In genomic region chr19:1266818-1267440, GRCh38 we compare ENCODE assay signal across 8 cellular contexts. TPM values are rescaled to one million over a fixed set of nuclear protein-coding genes. Genes with fewer than 3 reads are reported as not detected.
DNase-seq lines count a peak whose midpoint lies in the region; ATAC-seq and TF ChIP-seq lines count a peak whose summit lies in the region.

No MANE protein-coding gene starts in this region.

- H3K27me3 Mint-ChIP-seq in CD14-positive monocyte (ENCODE audit: low read depth in 3 of 3) (peaks cover 9 to 17% (median 11%) of the 10 kb centered on the region in 3 donors), WTC11 (ENCODE audit: low read depth) (peaks cover 7% of the 10 kb centered on the region), chondrocyte (ENCODE audit: low read depth) (no peaks in the 10 kb centered on the region)

- CTCF ChIA-PET in WTC11 (lab: Charles Lee) = interaction anchor here (0.6 to 15.6 kb wide), 59 partner anchors 8 to 689 kb away, joined by 3 to 648 read pairs (median 4); partner anchors contain the start of genes ARHGAP45, ATP5F1D, FAM174C and GPX4

- TF ChIP-seq CTCF in CD14-positive monocyte (IDR thresholded peaks at IDR 0.05) (peak; percentile 99), WTC11 (IDR thresholded peaks at IDR 0.05) (peak; percentile 97), chondrocyte (IDR thresholded peaks at IDR 0.05) (peak; percentile 98)

- peak; percentile 23 for ATAC-seq in GM19455 (IDR thresholded peaks at IDR 0.05; ENCODE audit: unreplicated experiment)
- peak; percentile 2 for ATAC-seq in WTC11
- peak; percentile 55 for ATAC-seq in left lobe of liver

- H3K4me3 Mint-ChIP-seq in CD14-positive monocyte (peak overlapping the region; percentile 70 to 74), WTC11 (peak overlapping the region; percentile 76), chondrocyte (ENCODE audit: unreplicated experiment) (peak overlapping the region; percentile 47)

- H3K27ac Mint-ChIP-seq in CD14-positive monocyte (peak overlapping the region in 3 of 7 donors; percentile 70 to 78 (median 72)), WTC11 (no peak overlapping the region), chondrocyte (ENCODE audit: unreplicated experiment) (peak overlapping the region; percentile 74)

- H3K9me3 Mint-ChIP-seq in CD14-positive monocyte (peaks cover 0 to 2% (median 0%) of the 10 kb centered on the region in 7 donors), WTC11 (no peaks in the 10 kb centered on the region), chondrocyte (ENCODE audit: low read depth) (no peaks in the 10 kb centered on the region)

- DNase-seq in CD14-positive monocyte (ENCODE audit: low spot score) = no peak
- peak; percentile 29 for DNase-seq in KG1 (lab: John Stamatoyannopoulos, UW)
- peak; percentile 79 for DNase-seq in WTC11 (ENCODE audit: low spot score)
- no peak for DNase-seq in chondrocyte (ENCODE audit: low spot score)
- DNase-seq in left lobe of liver (ENCODE audit: low spot score) = peak; percentile 84
- peak; percentile 45 to 67 for DNase-seq in stimulated activated CD4-positive, alpha-beta T cell treated with anti-CD3 and anti-CD28 coated beads, Interleukin-4, amount 100 ng/mL, for 4 hours
- no peak for DNase-seq in NCI-H1436 (lab: John Stamatoyannopoulos, UW)

- POLR2A ChIA-PET in WTC11 (lab: Charles Lee) = interaction anchor here (0.6 to 2.8 kb wide), 13 partner anchors 7 to 475 kb away, joined by 3 to 37 read pairs (median 4); partner anchors contain the start of gene FAM174C

- peaks cover 61% of the 10 kb centered on the region for H3K4me1 Mint-ChIP-seq in CD14-positive monocyte
- H3K4me1 Mint-ChIP-seq in WTC11 = peaks cover 60% of the 10 kb centered on the region
- H3K4me1 Mint-ChIP-seq in chondrocyte (ENCODE audit: low read depth) = peaks cover 74% of the 10 kb centered on the region

- H3K36me3 Mint-ChIP-seq in CD14-positive monocyte (peaks cover 16 to 19% of the 10 kb centered on the region in 2 donors), WTC11 (peaks cover 22% of the 10 kb centered on the region), chondrocyte (ENCODE audit: low read depth) (peaks cover 16% of the 10 kb centered on the region)

- intact Hi-C loops in CD14-positive monocyte (cut with micrococcal nuclease) = loop anchor here (1.0 to 5.0 kb wide), 2 partner anchors 23 to 165 kb away; partner anchors contain the start of gene GPX4 (in 1 of the 2)

TF ChIP-seq in WTC11, 78 proteins besides CTCF, POLR2A, EP300 and RAD21 (continues in another document):
- TF ChIP-seq, protein P1, sequence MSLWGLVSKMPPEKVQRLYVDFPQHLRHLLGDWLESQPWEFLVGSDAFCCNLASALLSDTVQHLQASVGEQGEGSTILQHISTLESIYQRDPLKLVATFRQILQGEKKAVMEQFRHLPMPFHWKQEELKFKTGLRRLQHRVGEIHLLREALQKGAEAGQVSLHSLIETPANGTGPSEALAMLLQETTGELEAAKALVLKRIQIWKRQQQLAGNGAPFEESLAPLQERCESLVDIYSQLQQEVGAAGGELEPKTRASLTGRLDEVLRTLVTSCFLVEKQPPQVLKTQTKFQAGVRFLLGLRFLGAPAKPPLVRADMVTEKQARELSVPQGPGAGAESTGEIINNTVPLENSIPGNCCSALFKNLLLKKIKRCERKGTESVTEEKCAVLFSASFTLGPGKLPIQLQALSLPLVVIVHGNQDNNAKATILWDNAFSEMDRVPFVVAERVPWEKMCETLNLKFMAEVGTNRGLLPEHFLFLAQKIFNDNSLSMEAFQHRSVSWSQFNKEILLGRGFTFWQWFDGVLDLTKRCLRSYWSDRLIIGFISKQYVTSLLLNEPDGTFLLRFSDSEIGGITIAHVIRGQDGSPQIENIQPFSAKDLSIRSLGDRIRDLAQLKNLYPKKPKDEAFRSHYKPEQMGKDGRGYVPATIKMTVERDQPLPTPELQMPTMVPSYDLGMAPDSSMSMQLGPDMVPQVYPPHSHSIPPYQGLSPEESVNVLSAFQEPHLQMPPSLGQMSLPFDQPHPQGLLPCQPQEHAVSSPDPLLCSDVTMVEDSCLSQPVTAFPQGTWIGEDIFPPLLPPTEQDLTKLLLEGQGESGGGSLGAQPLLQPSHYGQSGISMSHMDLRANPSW (CRISPR knock-in tag; conservative IDR thresholded peaks at IDR 0.05; ENCODE audit: low read depth) = no peak
- TF ChIP-seq ZNF423 (CRISPR knock-in tag; IDR thresholded peaks at IDR 0.05) (peak; percentile 30; the same call in 1 of the 2 replicates), FOXP1 (CRISPR knock-in tag; IDR thresholded peaks at IDR 0.05; ENCODE audit: borderline replicate concordance) (peak; percentile 30; the same call in 1 of the 2 replicates), AR (CRISPR knock-in tag; IDR thresholded peaks at IDR 0.05) (0 out of 2 replicates have a peak, but pooled peaks have one; percentile 26), SP1 (CRISPR knock-in tag; conservative IDR thresholded peaks at IDR 0.05) (peak; percentile 38; the same call in 1 of the 2 replicates), PRRX2 (CRISPR knock-in tag; IDR thresholded peaks at IDR 0.05) (no peak), ZBTB21 (CRISPR knock-in tag; IDR thresholded peaks at IDR 0.05; ENCODE audit: borderline replicate concordance) (no peak), MLX (CRISPR knock-in tag; IDR thresholded peaks at IDR 0.05) (no peak), TP53 (CRISPR knock-in tag; IDR thresholded peaks at IDR 0.05) (no peak), ZNF317 (CRISPR knock-in tag; IDR thresholded peaks at IDR 0.05; ENCODE audit: borderline replicate concordance, low read depth) (no peak; the same call in 1 of the 2 replicates), NFYB (CRISPR knock-in tag; conservative IDR thresholded peaks at IDR 0.05; ENCODE audit: low read depth) (0 out of 2 replicates have a peak, but pooled peaks have one; percentile 3), NFATC4 (CRISPR knock-in tag; IDR thresholded peaks at IDR 0.05) (0 out of 2 replicates have a peak, but pooled peaks have one; percentile 58), ZNF671 (CRISPR knock-in tag; IDR thresholded peaks at IDR 0.05) (no peak), TEAD1 (CRISPR knock-in tag; IDR thresholded peaks at IDR 0.05) (peak; percentile 42; the same call in 1 of the 2 replicates)
- TF ChIP-seq, protein P2, sequence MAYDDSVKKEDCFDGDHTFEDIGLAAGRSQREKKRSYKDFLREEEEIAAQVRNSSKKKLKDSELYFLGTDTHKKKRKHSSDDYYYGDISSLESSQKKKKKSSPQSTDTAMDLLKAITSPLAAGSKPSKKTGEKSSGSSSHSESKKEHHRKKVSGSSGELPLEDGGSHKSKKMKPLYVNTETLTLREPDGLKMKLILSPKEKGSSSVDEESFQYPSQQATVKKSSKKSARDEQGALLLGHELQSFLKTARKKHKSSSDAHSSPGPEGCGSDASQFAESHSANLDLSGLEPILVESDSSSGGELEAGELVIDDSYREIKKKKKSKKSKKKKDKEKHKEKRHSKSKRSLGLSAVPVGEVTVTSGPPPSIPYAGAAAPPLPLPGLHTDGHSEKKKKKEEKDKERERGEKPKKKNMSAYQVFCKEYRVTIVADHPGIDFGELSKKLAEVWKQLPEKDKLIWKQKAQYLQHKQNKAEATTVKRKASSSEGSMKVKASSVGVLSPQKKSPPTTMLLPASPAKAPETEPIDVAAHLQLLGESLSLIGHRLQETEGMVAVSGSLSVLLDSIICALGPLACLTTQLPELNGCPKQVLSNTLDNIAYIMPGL (CRISPR knock-in tag; IDR thresholded peaks at IDR 0.05) = peak; percentile 83

RNA-seq across cellular contexts. Expression of gene CIRBP, which starts 2.2 kb away (rescaled TPM):
- polyA plus RNA-seq in CD14-positive monocyte = 10 to 100 TPM; 39.6 to 51.1 TPM
- 256 to 298 TPM (median 256 TPM) in 3 replicates for total RNA-seq in WTC11 (2021)
- total RNA-seq in chondrocyte = 295 to 320 TPM (median 303 TPM) in 3 replicates
- total RNA-seq in left lobe of liver = 125 TPM

RNA-seq across cellular contexts. Expression of gene FAM174C, which starts 8.4 kb away (rescaled TPM):
- polyA plus RNA-seq in CD14-positive monocyte = 10 to 100 TPM; 40.0 to 56.2 TPM
- total RNA-seq in WTC11 (2021) (59.4 to 65.9 TPM (median 65.7 TPM) in 3 replicates), chondrocyte (32.7 to 41.3 TPM (median 36.1 TPM) in 3 replicates), left lobe of liver (48.0 TPM)

RNA-seq across cellular contexts. Expression of gene MIDN, which starts 18.5 kb away (rescaled TPM):
- 10 to 100 TPM in 1 of 2 donors, 1 to 10 TPM in 1; 5.6 to 11.0 TPM for polyA plus RNA-seq in CD14-positive monocyte
- total RNA-seq in WTC11 (2021) (189 to 190 TPM (median 189 TPM) in 3 replicates), chondrocyte (64.5 to 75.3 TPM (median 68.3 TPM) in 3 replicates), left lobe of liver (51.7 TPM)

RNA-seq across cellular contexts. Expression of gene EFNA2, which starts 18.7 kb away (rescaled TPM):
- not detected for polyA plus RNA-seq in CD14-positive monocyte
- total RNA-seq in WTC11 (2021) (11.4 to 14.2 TPM (median 12.6 TPM) in 3 replicates), chondrocyte (7.0 to 7.9 TPM (median 7.2 TPM) in 3 replicates), left lobe of liver (8.6 TPM)

RNA-seq across cellular contexts. Expression of gene ATP5F1D, which starts 25.4 kb away (rescaled TPM):
- 100 to 1,000 TPM; 143 to 160 TPM for polyA plus RNA-seq in CD14-positive monocyte
- total RNA-seq in WTC11 (2021) = 262 to 277 TPM (median 270 TPM) in 3 replicates
- total RNA-seq in chondrocyte = 110 to 125 TPM (median 122 TPM) in 3 replicates
- 282 TPM for total RNA-seq in left lobe of liver

Comparison
In these comparisons a context has a peak if more than half of its experiments do, and no peak if none do; other contexts are left out.
1. DNase-seq: peak in KG1 (single experiment), WTC11 (single experiment), left lobe of liver (single experiment) and stimulated activated CD4-positive, alpha-beta T cell treated with anti-CD3 and anti-CD28 coated beads, Interleukin-4, amount 100 ng/mL, for 4 hours (2 of 2); none in CD14-positive monocyte (single experiment), chondrocyte (single experiment) and NCI-H1436 (single experiment).
2. ATAC-seq: peak in every context shown above with its lines; median percentile 55 in left lobe of liver; 23 in GM19455; 2 in WTC11.
3. Peak in every context shown above with its lines, with median percentiles within 50 percentile points of each other: H3K4me3 Mint-ChIP-seq and CTCF ChIP-seq.